In the genomic region with DNA sequence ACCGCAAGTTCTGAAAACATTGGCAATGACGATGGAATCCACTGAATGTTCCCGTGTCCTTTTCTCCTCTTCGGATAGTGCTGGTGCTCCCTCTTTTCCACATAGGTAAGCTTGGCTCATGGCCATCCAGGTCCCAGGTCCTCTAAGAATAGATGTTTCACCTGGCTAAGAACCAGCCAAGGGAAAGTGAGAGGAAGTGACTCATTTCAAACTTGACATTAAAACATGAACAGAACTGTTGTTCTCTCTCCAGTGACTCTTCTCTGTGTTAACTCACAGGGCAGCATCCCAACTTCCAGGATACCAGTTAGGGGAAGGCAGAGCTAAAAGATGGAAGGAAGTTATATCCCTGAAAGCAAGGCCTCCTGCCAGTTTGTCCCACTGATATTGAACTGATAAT, we compare ENCODE assay signal across 1 cellular context.
TF ChIP-seq lines count a peak whose summit lies in the region.

No MANE protein-coding gene starts in this region.

TF ChIP-seq in GM23338, 12 proteins besides CTCF, POLR2A, EP300 and RAD21 (continued from another document):
- TF ChIP-seq, protein P1, sequence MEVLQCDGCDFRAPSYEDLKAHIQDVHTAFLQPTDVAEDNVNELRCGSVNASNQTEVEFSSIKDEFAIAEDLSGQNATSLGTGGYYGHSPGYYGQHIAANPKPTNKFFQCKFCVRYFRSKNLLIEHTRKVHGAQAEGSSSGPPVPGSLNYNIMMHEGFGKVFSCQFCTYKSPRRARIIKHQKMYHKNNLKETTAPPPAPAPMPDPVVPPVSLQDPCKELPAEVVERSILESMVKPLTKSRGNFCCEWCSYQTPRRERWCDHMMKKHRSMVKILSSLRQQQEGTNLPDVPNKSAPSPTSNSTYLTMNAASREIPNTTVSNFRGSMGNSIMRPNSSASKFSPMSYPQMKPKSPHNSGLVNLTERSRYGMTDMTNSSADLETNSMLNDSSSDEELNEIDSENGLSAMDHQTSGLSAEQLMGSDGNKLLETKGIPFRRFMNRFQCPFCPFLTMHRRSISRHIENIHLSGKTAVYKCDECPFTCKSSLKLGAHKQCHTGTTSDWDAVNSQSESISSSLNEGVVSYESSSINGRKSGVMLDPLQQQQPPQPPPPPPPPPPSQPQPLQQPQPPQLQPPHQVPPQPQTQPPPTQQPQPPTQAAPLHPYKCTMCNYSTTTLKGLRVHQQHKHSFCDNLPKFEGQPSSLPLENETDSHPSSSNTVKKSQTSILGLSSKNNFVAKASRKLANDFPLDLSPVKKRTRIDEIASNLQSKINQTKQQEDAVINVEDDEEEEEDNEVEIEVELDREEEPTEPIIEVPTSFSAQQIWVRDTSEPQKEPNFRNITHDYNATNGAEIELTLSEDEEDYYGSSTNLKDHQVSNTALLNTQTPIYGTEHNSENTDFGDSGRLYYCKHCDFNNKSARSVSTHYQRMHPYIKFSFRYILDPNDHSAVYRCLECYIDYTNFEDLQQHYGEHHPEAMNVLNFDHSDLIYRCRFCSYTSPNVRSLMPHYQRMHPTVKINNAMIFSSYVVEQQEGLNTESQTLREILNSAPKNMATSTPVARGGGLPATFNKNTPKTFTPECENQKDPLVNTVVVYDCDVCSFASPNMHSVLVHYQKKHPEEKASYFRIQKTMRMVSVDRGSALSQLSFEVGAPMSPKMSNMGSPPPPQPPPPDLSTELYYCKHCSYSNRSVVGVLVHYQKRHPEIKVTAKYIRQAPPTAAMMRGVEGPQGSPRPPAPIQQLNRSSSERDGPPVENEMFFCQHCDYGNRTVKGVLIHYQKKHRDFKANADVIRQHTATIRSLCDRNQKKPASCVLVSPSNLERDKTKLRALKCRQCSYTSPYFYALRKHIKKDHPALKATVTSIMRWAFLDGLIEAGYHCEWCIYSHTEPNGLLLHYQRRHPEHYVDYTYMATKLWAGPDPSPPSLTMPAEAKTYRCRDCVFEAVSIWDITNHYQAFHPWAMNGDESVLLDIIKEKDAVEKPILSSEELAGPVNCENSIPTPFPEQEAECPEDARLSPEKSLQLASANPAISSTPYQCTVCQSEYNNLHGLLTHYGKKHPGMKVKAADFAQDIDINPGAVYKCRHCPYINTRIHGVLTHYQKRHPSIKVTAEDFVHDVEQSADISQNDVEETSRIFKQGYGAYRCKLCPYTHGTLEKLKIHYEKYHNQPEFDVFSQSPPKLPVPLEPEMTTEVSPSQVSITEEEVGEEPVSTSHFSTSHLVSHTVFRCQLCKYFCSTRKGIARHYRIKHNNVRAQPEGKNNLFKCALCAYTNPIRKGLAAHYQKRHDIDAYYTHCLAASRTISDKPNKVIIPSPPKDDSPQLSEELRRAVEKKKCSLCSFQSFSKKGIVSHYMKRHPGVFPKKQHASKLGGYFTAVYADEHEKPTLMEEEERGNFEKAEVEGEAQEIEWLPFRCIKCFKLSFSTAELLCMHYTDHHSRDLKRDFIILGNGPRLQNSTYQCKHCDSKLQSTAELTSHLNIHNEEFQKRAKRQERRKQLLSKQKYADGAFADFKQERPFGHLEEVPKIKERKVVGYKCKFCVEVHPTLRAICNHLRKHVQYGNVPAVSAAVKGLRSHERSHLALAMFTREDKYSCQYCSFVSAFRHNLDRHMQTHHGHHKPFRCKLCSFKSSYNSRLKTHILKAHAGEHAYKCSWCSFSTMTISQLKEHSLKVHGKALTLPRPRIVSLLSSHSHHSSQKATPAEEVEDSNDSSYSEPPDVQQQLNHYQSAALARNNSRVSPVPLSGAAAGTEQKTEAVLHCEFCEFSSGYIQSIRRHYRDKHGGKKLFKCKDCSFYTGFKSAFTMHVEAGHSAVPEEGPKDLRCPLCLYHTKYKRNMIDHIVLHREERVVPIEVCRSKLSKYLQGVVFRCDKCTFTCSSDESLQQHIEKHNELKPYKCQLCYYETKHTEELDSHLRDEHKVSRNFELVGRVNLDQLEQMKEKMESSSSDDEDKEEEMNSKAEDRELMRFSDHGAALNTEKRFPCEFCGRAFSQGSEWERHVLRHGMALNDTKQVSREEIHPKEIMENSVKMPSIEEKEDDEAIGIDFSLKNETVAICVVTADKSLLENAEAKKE (CRISPR knock-in tag; IDR thresholded peaks at IDR 0.05) = no peak
- TF ChIP-seq STAT1 (IDR thresholded peaks at IDR 0.05; ENCODE audit: unreplicated experiment) (no peak), ZNF331 (CRISPR knock-in tag; IDR thresholded peaks at IDR 0.05; ENCODE audit: low read depth) (no peak), POLR2AphosphoS5 (IDR thresholded peaks at IDR 0.05; ENCODE audit: low read depth) (no peak)
- TF ChIP-seq, protein P2, sequence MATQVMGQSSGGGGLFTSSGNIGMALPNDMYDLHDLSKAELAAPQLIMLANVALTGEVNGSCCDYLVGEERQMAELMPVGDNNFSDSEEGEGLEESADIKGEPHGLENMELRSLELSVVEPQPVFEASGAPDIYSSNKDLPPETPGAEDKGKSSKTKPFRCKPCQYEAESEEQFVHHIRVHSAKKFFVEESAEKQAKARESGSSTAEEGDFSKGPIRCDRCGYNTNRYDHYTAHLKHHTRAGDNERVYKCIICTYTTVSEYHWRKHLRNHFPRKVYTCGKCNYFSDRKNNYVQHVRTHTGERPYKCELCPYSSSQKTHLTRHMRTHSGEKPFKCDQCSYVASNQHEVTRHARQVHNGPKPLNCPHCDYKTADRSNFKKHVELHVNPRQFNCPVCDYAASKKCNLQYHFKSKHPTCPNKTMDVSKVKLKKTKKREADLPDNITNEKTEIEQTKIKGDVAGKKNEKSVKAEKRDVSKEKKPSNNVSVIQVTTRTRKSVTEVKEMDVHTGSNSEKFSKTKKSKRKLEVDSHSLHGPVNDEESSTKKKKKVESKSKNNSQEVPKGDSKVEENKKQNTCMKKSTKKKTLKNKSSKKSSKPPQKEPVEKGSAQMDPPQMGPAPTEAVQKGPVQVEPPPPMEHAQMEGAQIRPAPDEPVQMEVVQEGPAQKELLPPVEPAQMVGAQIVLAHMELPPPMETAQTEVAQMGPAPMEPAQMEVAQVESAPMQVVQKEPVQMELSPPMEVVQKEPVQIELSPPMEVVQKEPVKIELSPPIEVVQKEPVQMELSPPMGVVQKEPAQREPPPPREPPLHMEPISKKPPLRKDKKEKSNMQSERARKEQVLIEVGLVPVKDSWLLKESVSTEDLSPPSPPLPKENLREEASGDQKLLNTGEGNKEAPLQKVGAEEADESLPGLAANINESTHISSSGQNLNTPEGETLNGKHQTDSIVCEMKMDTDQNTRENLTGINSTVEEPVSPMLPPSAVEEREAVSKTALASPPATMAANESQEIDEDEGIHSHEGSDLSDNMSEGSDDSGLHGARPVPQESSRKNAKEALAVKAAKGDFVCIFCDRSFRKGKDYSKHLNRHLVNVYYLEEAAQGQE (IDR thresholded peaks at IDR 0.05; ENCODE audit: unreplicated experiment) = no peak
